ENCODE assay signal across 5 cellular contexts in the genomic region with DNA sequence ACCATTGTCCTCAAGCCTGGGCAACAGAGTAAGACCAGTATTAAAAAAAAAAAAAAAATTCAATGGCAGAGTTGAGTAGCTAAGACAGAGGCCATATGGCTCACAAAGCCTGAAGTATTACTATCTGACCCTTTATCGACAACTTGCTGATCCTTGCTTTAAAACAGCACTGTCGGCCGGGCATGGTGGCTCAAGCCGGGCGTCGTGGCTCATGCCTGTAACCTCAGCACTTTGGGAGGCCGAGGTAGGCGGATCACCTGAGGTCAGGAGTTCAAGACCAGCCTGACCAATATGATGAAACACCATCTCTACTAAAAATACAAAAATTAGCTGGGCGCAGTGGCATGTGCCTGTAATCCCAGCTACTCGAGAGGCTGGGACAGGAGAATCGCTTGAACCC. TPM values are rescaled to one million over a fixed set of nuclear protein-coding genes. Genes with fewer than 3 reads are reported as not detected.
DNase-seq lines count a peak whose midpoint lies in the region; ATAC-seq, FAIRE-seq and TF ChIP-seq lines count a peak whose summit lies in the region.
"Not testable (repeated sequence)": the region's sequence is repeated elsewhere in the genome, so short reads cannot be mapped to it uniquely, and the experiment has no call there.

No MANE protein-coding gene starts in this region.

- intact Hi-C loops in HepG2 (cut with micrococcal nuclease; ENCODE audit: unreplicated experiment) (loop anchor here (2.0 kb wide), 1 partner anchor 23 kb away; no protein-coding TSS in a partner anchor), psoas muscle (cut with DNase I) (loop anchor here in 1 of 2 donors (5.0 kb wide), 1 partner anchor 48 kb away; no protein-coding TSS in a partner anchor), gastrocnemius medialis (cut with DNase I; ENCODE audit: low total_unique reads) (loop anchor here (5.0 kb wide), 2 partner anchors 133 to 313 kb away; no protein-coding TSS in a partner anchor)
- intact Hi-C loops in upper lobe of right lung (cut with DNase I) = not testable (repeated sequence)

- H3K36me3 ChIP-seq in HepG2 (replicated peaks in 1 of 2; ENCODE audit: control insufficient read depth in 1 of 2, insufficient read depth in 2 of 2, low read length in 2 of 2); psoas muscle (ENCODE audit: insufficient read depth in 1 of 2, low read depth in 1 of 2); gastrocnemius medialis; upper lobe of right lung: not testable (repeated sequence)

- ATAC-seq in HepG2; psoas muscle; gastrocnemius medialis; stimulated activated naive B cell treated with anti-CD40 and anti-IgM and Interleukin-4, amounts not matched to agents 10 μg/mL and 1 μg/mL and 100 μg/mL, for 72 hours (replicated peaks); upper lobe of right lung: not testable (repeated sequence)

- H3K27me3 ChIP-seq in HepG2 (ENCODE audit: control insufficient read depth in 1 of 2, insufficient read depth in 2 of 2, low read length in 2 of 2); psoas muscle (ENCODE audit: insufficient read depth in 3 of 3, low read length in 2 of 3); gastrocnemius medialis; upper lobe of right lung: not testable (repeated sequence)

- H3K4me3 Mint-ChIP-seq in stimulated activated naive B cell treated with anti-CD40 and anti-IgM and Interleukin-4, amounts not matched to agents 10 μg/mL and 1 μg/mL and 100 μg/mL, for 72 hours = not testable (repeated sequence)

- WGBS in HepG2 (ENCODE audit: low lambda C conversion rate) = 98% methylated on average over 11 of the region's 11 CpGs
- WGBS in psoas muscle, 3 donors = 90 to 96% (median 94%) methylated on average over 9 to 11 of the region's 11 CpGs

- not testable (repeated sequence) for TF ChIP-seq EP300 in HepG2 (IDR thresholded peaks at IDR 0.05; ENCODE audit: low read depth in 2 of 2, low read length in 2 of 2); HepG2 (CRISPR knock-in tag; IDR thresholded peaks at IDR 0.05; ENCODE audit: borderline replicate concordance)

- not testable (repeated sequence) for H2AFZ ChIP-seq in HepG2 (ENCODE audit: low read length)

- CTCF ChIA-PET in HepG2 (lab: Yijun Ruan, JAX; ENCODE audit: low intra/inter-chr PET ratio, low total read pairs) = not testable (repeated sequence)

- not testable (repeated sequence) for BruUV-seq in HepG2 (replicated peaks; lab: Mats Ljungman, UMichigan)

- H3K79me2 ChIP-seq in HepG2 (ENCODE audit: insufficient read depth, low read length) = peaks cover 97% of the 10 kb centered on the region

- not testable (repeated sequence) for TF ChIP-seq RAD21 in HepG2 (CRISPR knock-in tag; IDR thresholded peaks at IDR 0.05)

- not testable (repeated sequence) for TF ChIP-seq CTCF in HepG2 (CRISPR knock-in tag; IDR thresholded peaks at IDR 0.05); psoas muscle (IDR thresholded peaks at IDR 0.05); gastrocnemius medialis (IDR thresholded peaks at IDR 0.05 in 4 of 5, conservative IDR thresholded peaks at IDR 0.05 in 1 of 5); upper lobe of right lung (IDR thresholded peaks at IDR 0.05)

- POLR2A ChIA-PET in HepG2 (lab: Yijun Ruan, JAX) = interaction anchor here (0.8 kb wide), 1 partner anchor 52 kb away, joined by 3 read pairs; no protein-coding TSS in a partner anchor

- not testable (repeated sequence) for H3K27ac ChIP-seq in HepG2 (ENCODE audit: extremely low read length, insufficient read depth, low read length); upper lobe of right lung
- peak overlapping the region; percentile 82 for H3K27ac ChIP-seq in psoas muscle
- H3K27ac ChIP-seq in gastrocnemius medialis = peak overlapping the region in 3 of 4 donors; percentile 81 to 91 (median 84)

- not testable (repeated sequence) for DNase-seq in HepG2 (ENCODE audit: low spot score); psoas muscle; gastrocnemius medialis; stimulated activated naive B cell treated with anti-CD40 and anti-IgM and Interleukin-4, amounts not matched to agents 10 μg/mL and 1 μg/mL and 100 μg/mL, for 72 hours
- peak; percentile 20 for DNase-seq in upper lobe of right lung

- peaks cover 49% of the 10 kb centered on the region for H3K4me1 ChIP-seq in HepG2 (ENCODE audit: insufficient read depth, low read length)
- H3K4me1 ChIP-seq in psoas muscle = peaks cover 79% of the 10 kb centered on the region
- H3K4me1 ChIP-seq in gastrocnemius medialis = peaks cover 56 to 62% of the 10 kb centered on the region in 2 donors
- peaks cover 23% of the 10 kb centered on the region for H3K4me1 ChIP-seq in upper lobe of right lung

- H3K27me3 Mint-ChIP-seq in stimulated activated naive B cell treated with anti-CD40 and anti-IgM and Interleukin-4, amounts not matched to agents 10 μg/mL and 1 μg/mL and 100 μg/mL, for 72 hours = not testable (repeated sequence)

- not testable (repeated sequence) for H3K4me3 ChIP-seq in HepG2 (replicated peaks in 1 of 3; ENCODE audit: insufficient read depth in 1 of 3, low read depth in 2 of 3, low read length in 3 of 3); psoas muscle; gastrocnemius medialis; upper lobe of right lung

- not testable (repeated sequence) for TF ChIP-seq POLR2A in HepG2 (IDR thresholded peaks at IDR 0.05; ENCODE audit: insufficient read depth in 1 of 2, low read depth in 2 of 2, low read length in 2 of 2); gastrocnemius medialis (IDR thresholded peaks at IDR 0.05)

- H3K4me2 ChIP-seq in HepG2 (ENCODE audit: low read depth, low read length) = not testable (repeated sequence)

- in situ Hi-C loops in HepG2 (cut with HindIII; ENCODE audit: extremely low pct_ligation_motif_present, low pct_unique_long_range_greater_than_20kb) (loop anchor here (5.0 kb wide), 1 partner anchor 348 kb away; no protein-coding TSS in a partner anchor), gastrocnemius medialis (cut with MboI; ENCODE audit: low sequenced_read_pairs in 4 of 4) (loop anchor here in 2 of 4 donors (10.0 kb wide), 1 partner anchor 51 kb away; a partner anchor contains a TSS)

- H3K9ac ChIP-seq in HepG2 (ENCODE audit: insufficient read depth, low read depth, low read length) = not testable (repeated sequence)

- H3K9me3 ChIP-seq in HepG2 (ENCODE audit: low read length); psoas muscle; gastrocnemius medialis; upper lobe of right lung: not testable (repeated sequence)

- FAIRE-seq in HepG2 (lab: Jason Lieb, UNC) = not testable (repeated sequence)

- H3K27ac Mint-ChIP-seq in stimulated activated naive B cell treated with anti-CD40 and anti-IgM and Interleukin-4, amounts not matched to agents 10 μg/mL and 1 μg/mL and 100 μg/mL, for 72 hours = peak overlapping the region; percentile 59

- peaks cover 26% of the 10 kb centered on the region for H4K20me1 ChIP-seq in HepG2 (ENCODE audit: insufficient read depth, low read length)

- peaks cover 11 to 37% of the 10 kb centered on the region in 2 donors for H3K4me1 Mint-ChIP-seq in stimulated activated naive B cell treated with anti-CD40 and anti-IgM and Interleukin-4, amounts not matched to agents 10 μg/mL and 1 μg/mL and 100 μg/mL, for 72 hours

- not testable (repeated sequence) for H3K9me3 Mint-ChIP-seq in stimulated activated naive B cell treated with anti-CD40 and anti-IgM and Interleukin-4, amounts not matched to agents 10 μg/mL and 1 μg/mL and 100 μg/mL, for 72 hours

- peaks cover 2 to 15% of the 10 kb centered on the region in 2 donors for H3K36me3 Mint-ChIP-seq in stimulated activated naive B cell treated with anti-CD40 and anti-IgM and Interleukin-4, amounts not matched to agents 10 μg/mL and 1 μg/mL and 100 μg/mL, for 72 hours

TF ChIP-seq in HepG2, 621 proteins besides CTCF, POLR2A, EP300 and RAD21 (continues in another document):
- TF ChIP-seq ZBTB38 (CRISPR knock-in tag; IDR thresholded peaks at IDR 0.05) = peak; percentile 46; the same call in 1 of the 2 replicates

RNA-seq across cellular contexts. Expression of a gene that starts 53.0 kb away (rescaled TPM):
- total RNA-seq in HepG2 (2016; rRNA removed; fragmentation: Illumina TruSeq; extraction: Trizol) (45.9 and 49.6 TPM in 2 replicates), psoas muscle (10 to 100 TPM; 31.0 to 47.7 (median 37.4) TPM), gastrocnemius medialis (10 to 100 TPM; 23.0 to 52.1 (median 31.8) TPM), upper lobe of right lung (55.5 TPM)
- total RNA-seq in HepG2 (2016; cell fraction: cytosol; rRNA removed; fragmentation: Illumina TruSeq; extraction: Trizol; ENCODE audit: low read depth) = 9.3 and 11.7 TPM in 2 replicates
- total RNA-seq in HepG2 (2016; cell fraction: insoluble cytoplasmic fraction; rRNA removed; fragmentation: Illumina TruSeq; extraction: Trizol) = 46.7 and 48.9 TPM in 2 replicates
- 17.7 and 20.9 TPM in 2 replicates for total RNA-seq in HepG2 (2016; cell fraction: membrane; rRNA removed; fragmentation: Illumina TruSeq; extraction: Trizol)
- 85.1 and 105 TPM in 2 replicates for total RNA-seq in HepG2 (2016; cell fraction: nucleus; rRNA removed; fragmentation: Illumina TruSeq; extraction: Trizol)
- polyA plus RNA-seq in HepG2 (2011; rRNA removed) (38.9 and 53.2 TPM in 2 replicates), psoas muscle (10 to 100 TPM in 2 of 3 donors, 1 to 10 TPM in 1; 8.4 to 23.8 (median 15.4) TPM)
- polyA plus RNA-seq in HepG2 (2011; cell fraction: cytosol; rRNA removed) = 15.2 and 25.2 TPM in 2 replicates
- 42.0 and 43.8 TPM in 2 replicates for polyA plus RNA-seq in HepG2 (2011; cell fraction: nucleus; rRNA removed)
- 42.7 and 67.4 TPM in 2 replicates for polyA plus RNA-seq in HepG2 (2012)
- 3.1 and 3.5 TPM in 2 replicates for polyA plus RNA-seq in HepG2 (2016; cell fraction: cytosol; fragmentation: Illumina TruSeq; extraction: Trizol; ENCODE audit: low read depth)
- 44.4 and 45.5 TPM in 2 replicates for polyA plus RNA-seq in HepG2 (2016; cell fraction: insoluble cytoplasmic fraction; fragmentation: Illumina TruSeq; extraction: Trizol; ENCODE audit: low read depth)
- polyA plus RNA-seq in HepG2 (2016; cell fraction: membrane; fragmentation: Illumina TruSeq; extraction: Trizol; ENCODE audit: low read depth) = 8.1 and 8.9 TPM in 2 replicates
- polyA plus RNA-seq in HepG2 (2016; cell fraction: nucleus; fragmentation: Illumina TruSeq; extraction: Trizol; ENCODE audit: insufficient read depth, low read depth) = 91.5 and 93.7 TPM in 2 replicates
- 4.5 and 18.5 TPM in 2 replicates for polyA minus RNA-seq in HepG2 (2011; rRNA and poly(A)+ RNA removed; ENCODE audit: low replicate concordance)
- polyA minus RNA-seq in HepG2 (2011; cell fraction: cytosol; rRNA and poly(A)+ RNA removed) = 40.5 and 40.9 TPM in 2 replicates
- 370 and 413 TPM in 2 replicates for polyA minus RNA-seq in HepG2 (2011; cell fraction: nucleus; rRNA and poly(A)+ RNA removed)
